Comparison of ENCODE assay signal across 8 cellular contexts in the genomic region with DNA sequence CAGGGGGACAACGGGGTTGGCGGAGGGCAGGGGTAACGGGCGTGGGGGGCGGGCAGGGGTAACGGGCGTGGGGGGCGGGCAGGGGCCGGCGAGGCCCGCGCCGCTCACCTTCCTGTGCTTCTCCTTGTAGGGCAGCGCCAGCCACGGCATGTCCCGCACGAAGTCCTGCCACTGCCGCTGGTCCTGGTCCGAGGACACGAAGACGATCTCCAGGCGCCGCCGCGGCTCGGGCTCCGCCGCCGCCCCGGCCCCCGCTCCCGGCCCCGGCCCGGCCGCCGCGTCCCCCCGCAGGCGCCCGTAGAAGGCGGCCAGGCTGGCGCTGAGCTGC. TPM values are rescaled to one million over a fixed set of nuclear protein-coding genes. Genes with fewer than 3 reads are reported as not detected.
DNase-seq lines count a peak whose midpoint lies in the region; ATAC-seq and TF ChIP-seq lines count a peak whose summit lies in the region.

No MANE protein-coding gene starts in this region.

- H3K4me3 ChIP-seq in OCI-LY3 (ENCODE audit: low read length) (peak overlapping the region; percentile 76), fibroblast of the aortic adventitia (ENCODE audit: low read depth, low read length) (peak overlapping the region; percentile 73), skeletal muscle cell (ENCODE audit: low read depth, low read length) (peak overlapping the region; percentile 81)

- H2AFZ ChIP-seq in OCI-LY3 (ENCODE audit: low read depth, low read length), result no peak overlapping the region

- TF ChIP-seq CTCF in OCI-LY3 (IDR thresholded peaks at IDR 0.05; ENCODE audit: low read depth, low read length) (no peak), fibroblast of the aortic adventitia (IDR thresholded peaks at IDR 0.05; ENCODE audit: insufficient read depth, low read length) (no peak)

- peak; percentile 15 for ATAC-seq in GM21447 (IDR thresholded peaks at IDR 0.05; ENCODE audit: unreplicated experiment)
- no peak for ATAC-seq in HG02852 (IDR thresholded peaks at IDR 0.05; ENCODE audit: unreplicated experiment)

- H3K36me3 ChIP-seq in OCI-LY3 (replicated peaks; ENCODE audit: low read depth, low read length), result no peaks in the 10 kb centered on the region

- no peak overlapping the region for H3K9ac ChIP-seq in OCI-LY3 (ENCODE audit: low read length)

- peaks cover 11% of the 10 kb centered on the region; the same call in 1 of the 2 replicates for H3K27me3 ChIP-seq in OCI-LY3 (ENCODE audit: low read depth, low read length)

- no peak for DNase-seq in fibroblast of the aortic adventitia (ENCODE audit: low read depth)
- no peak for DNase-seq in skeletal muscle cell (ENCODE audit: low read depth)
- DNase-seq in RKO (ENCODE audit: low spot score), result no peak
- no peak for DNase-seq in dedifferentiated amniotic fluid mesenchymal stem cell (ENCODE audit: extremely low spot score)
- no peak for DNase-seq in NCI-H1436 (lab: John Stamatoyannopoulos, UW)

- no peaks in the 10 kb centered on the region for H3K9me3 ChIP-seq in OCI-LY3 (ENCODE audit: insufficient read depth, low read length)

- peak overlapping the region; percentile 69 for H3K4me2 ChIP-seq in OCI-LY3 (ENCODE audit: low read length)

- H3K4me1 ChIP-seq in OCI-LY3 (ENCODE audit: low read length), result peaks cover 6% of the 10 kb centered on the region

- H3K79me2 ChIP-seq in OCI-LY3 (ENCODE audit: low read length), result no peaks in the 10 kb centered on the region

- no peak overlapping the region for H3K27ac ChIP-seq in OCI-LY3 (ENCODE audit: low read length)

- H4K20me1 ChIP-seq in OCI-LY3 (ENCODE audit: insufficient read depth, low read length), result no peaks in the 10 kb centered on the region

RNA-seq across cellular contexts. Expression of a gene that starts 0.4 kb away (rescaled TPM):
- 5.1 and 18.1 TPM in 2 replicates for total RNA-seq in fibroblast of the aortic adventitia (ENCODE audit: low replicate concordance)

RNA-seq across cellular contexts. Expression of a gene that starts 17.8 kb away (rescaled TPM):
- 8.7 and 15.8 TPM in 2 replicates for total RNA-seq in fibroblast of the aortic adventitia (ENCODE audit: low replicate concordance)
